Comparison of ENCODE assay signal across 8 cellular contexts in the genomic region with DNA sequence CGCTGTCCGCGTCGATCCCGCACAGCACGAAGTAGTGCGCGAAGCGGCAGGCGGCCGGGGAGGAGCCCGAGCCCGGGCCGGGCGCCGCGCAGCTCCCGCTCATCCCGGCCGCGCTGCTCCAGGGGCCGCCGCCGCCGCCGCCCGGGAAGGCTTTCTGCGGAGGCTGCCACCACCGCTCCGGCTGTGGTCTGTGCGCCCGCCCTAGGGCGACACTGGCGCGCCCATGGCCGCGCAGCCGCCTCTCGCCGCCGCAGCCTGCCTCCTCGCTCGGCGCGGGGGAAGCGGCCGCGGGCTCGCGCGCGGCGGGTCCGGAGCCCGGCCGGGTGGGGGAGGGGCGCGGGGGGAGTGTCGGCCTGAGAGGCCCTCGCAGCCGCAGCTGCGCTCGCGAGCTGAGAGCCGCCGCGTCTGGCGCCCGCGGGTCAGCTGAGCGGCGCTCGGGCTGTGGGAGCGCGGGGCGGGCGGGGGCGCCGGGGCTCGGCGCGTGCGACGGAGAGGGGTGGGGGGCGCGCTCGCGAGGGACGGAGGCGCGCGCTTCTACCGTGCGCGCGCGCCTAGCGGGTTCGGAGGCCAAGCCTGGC. TPM values are rescaled to one million over a fixed set of nuclear protein-coding genes. Genes with fewer than 3 reads are reported as not detected.
A peak's percentile ranks its signal among the peaks of the same experiment; 100 is the strongest.
DNase-seq lines count a peak whose midpoint lies in the region; ATAC-seq lines count a peak whose summit lies in the region.

A gene (minus strand): TSS at position 407 of the 578 bp plus-strand sequence. CDS start 304 bp downstream, at position 103.

- H3K36me3 Mint-ChIP-seq in T-cell: peaks cover 5% of the 10 kb centered on the region
- no peaks in the 10 kb centered on the region for H3K36me3 Mint-ChIP-seq in dendritic cell treated with granulocyte-macrophage colony-stimulating factor and Interleukin-4, amounts not matched to agents 40 ng/mL and 50 ng/mL, for 4 days (ENCODE audit: low read depth)

- CTCF ChIA-PET in T-cell (lab: Charles Lee): no interaction called here

- peak; percentile 33 to 52 (median 46) for ATAC-seq in T-cell (replicated peaks in 1 of 4)
- peak; percentile 55 for ATAC-seq in left colon

- H3K4me1 Mint-ChIP-seq in T-cell: peaks cover 9 to 13% (median 11%) of the 10 kb centered on the region in 3 donors
- H3K4me1 Mint-ChIP-seq in dendritic cell treated with granulocyte-macrophage colony-stimulating factor and Interleukin-4, amounts not matched to agents 40 ng/mL and 50 ng/mL, for 4 days (ENCODE audit: low read depth): peaks cover 13% of the 10 kb centered on the region

- H3K27me3 Mint-ChIP-seq in T-cell: peaks cover 51% of the 10 kb centered on the region in 2 donors
- peaks cover 44% of the 10 kb centered on the region for H3K27me3 Mint-ChIP-seq in dendritic cell treated with granulocyte-macrophage colony-stimulating factor and Interleukin-4, amounts not matched to agents 40 ng/mL and 50 ng/mL, for 4 days

- H3K4me3 Mint-ChIP-seq in T-cell: peak within 1 kb of the TSS; percentile 75 to 85 (median 85)
- peak within 1 kb of the TSS; percentile 87 for H3K4me3 Mint-ChIP-seq in dendritic cell treated with granulocyte-macrophage colony-stimulating factor and Interleukin-4, amounts not matched to agents 40 ng/mL and 50 ng/mL, for 4 days

- POLR2A ChIA-PET in T-cell (lab: Charles Lee): no interaction called here

- peaks cover 0 to 6% (median 0%) of the 10 kb centered on the region in 3 donors for H3K9me3 Mint-ChIP-seq in T-cell
- H3K9me3 Mint-ChIP-seq in dendritic cell treated with granulocyte-macrophage colony-stimulating factor and Interleukin-4, amounts not matched to agents 40 ng/mL and 50 ng/mL, for 4 days: no peaks in the 10 kb centered on the region

- DNase-seq in NCI-H2081 (lab: John Stamatoyannopoulos, UW) (peak; percentile 58 to 68), NCI-H2081 treated with DMSO at 0.1 percent for 48 hours (lab: John Stamatoyannopoulos, UW) (no peak), GOT3 (lab: John Stamatoyannopoulos, UW) (peak; percentile 14), Kasumi-1 (lab: John Stamatoyannopoulos, UW) (peak; percentile 30 to 33), T-cell (peak in 6 of 34 experiments; percentile 2 to 14 (median 6)), left colon (peak; percentile 69 to 80)
- peak; percentile 10 to 19 for DNase-seq in stimulated activated CD4-positive, alpha-beta T cell treated with anti-CD3 and anti-CD28 coated beads, Interleukin-2, amount 100 ng/mL, for 48 hours

- intact Hi-C loops in dendritic cell treated with granulocyte-macrophage colony-stimulating factor and Interleukin-4, amounts not matched to agents 40 ng/mL and 50 ng/mL, for 4 days (cut with micrococcal nuclease): loop anchor here (5.0 kb wide), 1 partner anchor 41 kb away; no protein-coding TSS in a partner anchor
- intact Hi-C loops in left colon (cut with DNase I, micrococcal nuclease): no loop called here

- H3K27ac Mint-ChIP-seq in T-cell: no peak within 1 kb of the TSS
- peak within 1 kb of the TSS; percentile 42 for H3K27ac Mint-ChIP-seq in dendritic cell treated with granulocyte-macrophage colony-stimulating factor and Interleukin-4, amounts not matched to agents 40 ng/mL and 50 ng/mL, for 4 days

RNA-seq across cellular contexts. Expression of the gene that starts here (rescaled TPM):
- total RNA-seq in T-cell (1 to 10 TPM in 3 of 5 donors, under 1 TPM in 2; 0.38 to 2.6 (median 1.2) TPM), left colon (10 to 100 TPM; 10.5 to 14.4 TPM)
